Comparison of ENCODE assay signal across 1 cellular context in genomic region chr2:99609851-99610381, GRCh38.
TF ChIP-seq lines count a peak whose summit lies in the region.

No MANE protein-coding gene starts in this region.

TF ChIP-seq in K562, 482 proteins besides CTCF, POLR2A, EP300 and RAD21 (continued from another document and continues in another):
- TF ChIP-seq, protein P1, sequence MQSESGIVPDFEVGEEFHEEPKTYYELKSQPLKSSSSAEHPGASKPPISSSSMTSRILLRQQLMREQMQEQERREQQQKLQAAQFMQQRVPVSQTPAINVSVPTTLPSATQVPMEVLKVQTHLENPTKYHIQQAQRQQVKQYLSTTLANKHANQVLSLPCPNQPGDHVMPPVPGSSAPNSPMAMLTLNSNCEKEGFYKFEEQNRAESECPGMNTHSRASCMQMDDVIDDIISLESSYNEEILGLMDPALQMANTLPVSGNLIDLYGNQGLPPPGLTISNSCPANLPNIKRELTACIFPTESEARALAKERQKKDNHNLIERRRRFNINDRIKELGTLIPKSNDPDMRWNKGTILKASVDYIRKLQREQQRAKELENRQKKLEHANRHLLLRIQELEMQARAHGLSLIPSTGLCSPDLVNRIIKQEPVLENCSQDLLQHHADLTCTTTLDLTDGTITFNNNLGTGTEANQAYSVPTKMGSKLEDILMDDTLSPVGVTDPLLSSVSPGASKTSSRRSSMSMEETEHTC (IDR thresholded peaks at IDR 0.05), result peak; percentile 80; the same call in 1 of the 2 replicates
- TF ChIP-seq CBFA2T2 (conservative IDR thresholded peaks at IDR 0.05) (peak; percentile 86), PCBP2 (IDR thresholded peaks at IDR 0.05; ENCODE audit: low read depth, low read length, poor library complexity, severe bottlenecking) (no peak), FOXK2 (conservative IDR thresholded peaks at IDR 0.05 in 1 of 2, IDR thresholded peaks at IDR 0.05 in 1 of 2; ENCODE audit: low read depth in 2 of 2) (peak; percentile 86 to 88; a peak in 2 of 4 replicates), MEF2D (tag; conservative IDR thresholded peaks at IDR 0.05; ENCODE audit: low read depth) (peak; percentile 53; the same call in 1 of the 2 replicates), CEBPG (CRISPR knock-in tag; IDR thresholded peaks at IDR 0.05) (peak; percentile 73; the same call in 1 of the 2 replicates), CEBPG (tag; conservative IDR thresholded peaks at IDR 0.05 in 1 of 2, IDR thresholded peaks at IDR 0.05 in 1 of 2) (peak in 1 of 2 experiments; percentile 79; a peak in 2 of 4 replicates), MTA2 (IDR thresholded peaks at IDR 0.05; ENCODE audit: low read depth) (peak; percentile 83), KAT7 (CRISPR knock-in tag; IDR thresholded peaks at IDR 0.05; ENCODE audit: borderline replicate concordance) (no peak; the same call in 1 of the 2 replicates), LEF1 (IDR thresholded peaks at IDR 0.05) (peak; percentile 70), GATAD2A (IDR thresholded peaks at IDR 0.05) (no peak), CREM (IDR thresholded peaks at IDR 0.05; ENCODE audit: low read depth) (0 out of 2 replicates have a peak, but pooled peaks have one; percentile 9), SOX6 (IDR thresholded peaks at IDR 0.05) (peak; percentile 66), CHAMP1 (IDR thresholded peaks at IDR 0.05) (peak; percentile 61; the same call in 1 of the 2 replicates), ZBTB17 (CRISPR knock-in tag; IDR thresholded peaks at IDR 0.05) (0 out of 2 replicates have a peak, but pooled peaks have one; percentile 40), OTX1 (CRISPR knock-in tag; IDR thresholded peaks at IDR 0.05) (peak; percentile 46), PRPF4 (IDR thresholded peaks at IDR 0.05; ENCODE audit: insufficient read depth, low read depth, low read length, poor library complexity, severe bottlenecking) (no peak), MNT (conservative IDR thresholded peaks at IDR 0.05) (peak; percentile 49 to 68; a peak in 3 of 4 replicates), TOE1 (IDR thresholded peaks at IDR 0.05; ENCODE audit: borderline replicate concordance) (peak; percentile 94), TOE1 (CRISPR knock-in tag; IDR thresholded peaks at IDR 0.05; ENCODE audit: borderline replicate concordance, low read depth) (no peak), ATF1 (CRISPR knock-in tag; IDR thresholded peaks at IDR 0.05) (no peak), ATF1 (tag; IDR thresholded peaks at IDR 0.05) (peak; percentile 68), BACH1 (tag; IDR thresholded peaks at IDR 0.05) (no peak), EP400 (IDR thresholded peaks at IDR 0.05) (peak; percentile 60), JUND (IDR thresholded peaks at IDR 0.05; ENCODE audit: borderline replicate concordance, low read depth, low read length) (no peak), JUND (tag; IDR thresholded peaks at IDR 0.05; ENCODE audit: borderline replicate concordance, low read depth, low read length) (peak; percentile 49; the same call in 2 of the 3 replicates), TEAD1 (CRISPR knock-in tag; IDR thresholded peaks at IDR 0.05) (peak; percentile 81 to 91), HINFP (tag; conservative IDR thresholded peaks at IDR 0.05; ENCODE audit: low read depth) (peak; percentile 58; the same call in 1 of the 2 replicates), TSC22D4 (tag; IDR thresholded peaks at IDR 0.05) (no peak), CBFA2T3 (IDR thresholded peaks at IDR 0.05) (peak; percentile 93), SMAD4 (CRISPR knock-in tag; conservative IDR thresholded peaks at IDR 0.05) (peak; percentile 61), KLF6 (CRISPR knock-in tag; IDR thresholded peaks at IDR 0.05; ENCODE audit: borderline replicate concordance) (no peak), ARHGAP35 (IDR thresholded peaks at IDR 0.05; ENCODE audit: partially characterized antibody) (no peak), RAD51 (IDR thresholded peaks at IDR 0.05; ENCODE audit: borderline replicate concordance, low read depth) (0 out of 2 replicates have a peak, but pooled peaks have one; percentile 58), DACH1 (IDR thresholded peaks at IDR 0.05; ENCODE audit: partially characterized antibody) (no peak), CSDE1 (IDR thresholded peaks at IDR 0.05) (no peak), BMI1 (IDR thresholded peaks at IDR 0.05; ENCODE audit: low read length) (no peak), ZNF583 (CRISPR knock-in tag; IDR thresholded peaks at IDR 0.05) (peak; percentile 88), FOXA3 (CRISPR knock-in tag; conservative IDR thresholded peaks at IDR 0.05 in 1 of 2, IDR thresholded peaks at IDR 0.05 in 1 of 2) (peak in 1 of 2 experiments; percentile 38; a peak in 1 of 4 replicates), HLTF (IDR thresholded peaks at IDR 0.05) (0 out of 2 replicates have a peak, but pooled peaks have one; percentile 18), HDAC2 (IDR thresholded peaks at IDR 0.05) (peak; percentile 67; the same call in 1 of the 2 replicates), FOXM1 (IDR thresholded peaks at IDR 0.05; ENCODE audit: low read depth) (no peak; the same call in 1 of the 2 replicates), FOXM1 (CRISPR knock-in tag; IDR thresholded peaks at IDR 0.05; ENCODE audit: low read depth) (no peak), LCOR (CRISPR knock-in tag; IDR thresholded peaks at IDR 0.05) (peak; percentile 88), NCOA1 (IDR thresholded peaks at IDR 0.05; ENCODE audit: low read depth) (peak; percentile 40; the same call in 1 of the 2 replicates), PHB2 (IDR thresholded peaks at IDR 0.05; ENCODE audit: low read depth) (0 out of 2 replicates have a peak, but pooled peaks have one; percentile 46), NR2F6 (CRISPR knock-in tag; IDR thresholded peaks at IDR 0.05) (no peak), HDAC3 (IDR thresholded peaks at IDR 0.05; ENCODE audit: borderline replicate concordance, partially characterized antibody) (no peak), CUX1 (CRISPR knock-in tag; IDR thresholded peaks at IDR 0.05) (no peak; the same call in 1 of the 2 replicates), KLF1 (tag; IDR thresholded peaks at IDR 0.05) (no peak), NUFIP1 (IDR thresholded peaks at IDR 0.05; ENCODE audit: partially characterized antibody) (no peak)
- TF ChIP-seq, protein P2, sequence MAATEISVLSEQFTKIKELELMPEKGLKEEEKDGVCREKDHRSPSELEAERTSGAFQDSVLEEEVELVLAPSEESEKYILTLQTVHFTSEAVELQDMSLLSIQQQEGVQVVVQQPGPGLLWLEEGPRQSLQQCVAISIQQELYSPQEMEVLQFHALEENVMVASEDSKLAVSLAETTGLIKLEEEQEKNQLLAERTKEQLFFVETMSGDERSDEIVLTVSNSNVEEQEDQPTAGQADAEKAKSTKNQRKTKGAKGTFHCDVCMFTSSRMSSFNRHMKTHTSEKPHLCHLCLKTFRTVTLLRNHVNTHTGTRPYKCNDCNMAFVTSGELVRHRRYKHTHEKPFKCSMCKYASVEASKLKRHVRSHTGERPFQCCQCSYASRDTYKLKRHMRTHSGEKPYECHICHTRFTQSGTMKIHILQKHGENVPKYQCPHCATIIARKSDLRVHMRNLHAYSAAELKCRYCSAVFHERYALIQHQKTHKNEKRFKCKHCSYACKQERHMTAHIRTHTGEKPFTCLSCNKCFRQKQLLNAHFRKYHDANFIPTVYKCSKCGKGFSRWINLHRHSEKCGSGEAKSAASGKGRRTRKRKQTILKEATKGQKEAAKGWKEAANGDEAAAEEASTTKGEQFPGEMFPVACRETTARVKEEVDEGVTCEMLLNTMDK (IDR thresholded peaks at IDR 0.05; ENCODE audit: borderline replicate concordance, insufficient read depth, low read depth, low read length, poor library complexity, severe bottlenecking), result no peak
- TF ChIP-seq, protein P3, sequence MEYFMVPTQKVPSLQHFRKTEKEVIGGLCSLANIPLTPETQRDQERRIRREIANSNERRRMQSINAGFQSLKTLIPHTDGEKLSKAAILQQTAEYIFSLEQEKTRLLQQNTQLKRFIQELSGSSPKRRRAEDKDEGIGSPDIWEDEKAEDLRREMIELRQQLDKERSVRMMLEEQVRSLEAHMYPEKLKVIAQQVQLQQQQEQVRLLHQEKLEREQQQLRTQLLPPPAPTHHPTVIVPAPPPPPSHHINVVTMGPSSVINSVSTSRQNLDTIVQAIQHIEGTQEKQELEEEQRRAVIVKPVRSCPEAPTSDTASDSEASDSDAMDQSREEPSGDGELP (CRISPR knock-in tag; IDR thresholded peaks at IDR 0.05; ENCODE audit: borderline replicate concordance), result 0 out of 2 replicates have a peak, but pooled peaks have one; percentile 27
- TF ChIP-seq, protein P4, sequence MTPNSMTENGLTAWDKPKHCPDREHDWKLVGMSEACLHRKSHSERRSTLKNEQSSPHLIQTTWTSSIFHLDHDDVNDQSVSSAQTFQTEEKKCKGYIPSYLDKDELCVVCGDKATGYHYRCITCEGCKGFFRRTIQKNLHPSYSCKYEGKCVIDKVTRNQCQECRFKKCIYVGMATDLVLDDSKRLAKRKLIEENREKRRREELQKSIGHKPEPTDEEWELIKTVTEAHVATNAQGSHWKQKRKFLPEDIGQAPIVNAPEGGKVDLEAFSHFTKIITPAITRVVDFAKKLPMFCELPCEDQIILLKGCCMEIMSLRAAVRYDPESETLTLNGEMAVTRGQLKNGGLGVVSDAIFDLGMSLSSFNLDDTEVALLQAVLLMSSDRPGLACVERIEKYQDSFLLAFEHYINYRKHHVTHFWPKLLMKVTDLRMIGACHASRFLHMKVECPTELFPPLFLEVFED (CRISPR knock-in tag; conservative IDR thresholded peaks at IDR 0.05), result peak; percentile 84
